Comparison of ENCODE assay signal across 13 cellular contexts in genomic region chr12:98741615-98742265, GRCh38.
DNase-seq lines count a peak whose midpoint lies in the region; ATAC-seq, FAIRE-seq and TF ChIP-seq lines count a peak whose summit lies in the region.
"Had no signal": no experiment of that assay in that cellular context is flagged by ENCODE, and none has a peak within 500 bp of the region (broad histone marks: within the 10 kb centered on the region; RNA-seq: fewer than 3 reads in every experiment).

No MANE protein-coding gene starts in this region.

- DNase-seq in activated T-cell treated with anti-CD3 and anti-CD28 coated beads for 48 hours (ENCODE audit: low read depth) (peak; percentile 46), NCI-H2227 treated with DMSO at 0.1 percent for 48 hours (lab: John Stamatoyannopoulos, UW) (peak; percentile 75), astrocyte (ENCODE audit: low read depth) (no peak), ACHN (no peak), RPMI8226 (no peak)
- DNase-seq in activated T-cell treated with anti-CD3 and anti-CD28 coated beads, Interleukin-2, amount 50 U/mL, for 1 hour = no peak
- DNase-seq in stimulated activated effector memory CD8-positive, alpha-beta T cell treated with anti-CD3 and anti-CD28 coated beads, Interleukin-12 subunit alpha, Interleukin-12 subunit beta, amount 100 ng/mL, for 72 hours (ENCODE audit: low spot score in 2 of 2) = peak in 1 of 2 donors; percentile 15
- DNase-seq: NCI-H2029 treated with DMSO at 0.1 percent for 48 hours, posterior cingulate gyrus, tibial artery had no signal

- no peak for TF ChIP-seq CTCF in astrocyte (IDR thresholded peaks at IDR 0.05; ENCODE audit: insufficient read depth, low read depth, low read length)

- no peak for FAIRE-seq in astrocyte (lab: Jason Lieb, UNC)

- H3K4me3 ChIP-seq in astrocyte (ENCODE audit: insufficient read depth, low read depth, low read length) = no peak overlapping the region
- H3K4me3 ChIP-seq: BLaER1, tibial artery had no signal

- peaks cover 5% of the 10 kb centered on the region for H3K9me3 Mint-ChIP-seq in astrocyte (ENCODE audit: unreplicated experiment)
- no peaks in the 10 kb centered on the region for H3K9me3 Mint-ChIP-seq in stimulated activated effector memory CD8-positive, alpha-beta T cell treated with anti-CD3 and anti-CD28 coated beads, Interleukin-12 subunit alpha, Interleukin-12 subunit beta, amount 100 ng/mL, for 72 hours

- no peaks in the 10 kb centered on the region for H3K79me2 ChIP-seq in astrocyte (ENCODE audit: insufficient read depth, low read length)

- H3K9ac ChIP-seq in astrocyte (ENCODE audit: low read length) = no peak overlapping the region
- H3K9ac ChIP-seq: BLaER1 had no signal

- H3K9me3 ChIP-seq in astrocyte (ENCODE audit: insufficient read depth, low read depth, low read length) = no peaks in the 10 kb centered on the region
- H3K9me3 ChIP-seq: BLaER1, tibial artery had no signal

- peaks cover 29% of the 10 kb centered on the region for H3K4me1 ChIP-seq in astrocyte (ENCODE audit: insufficient read depth, low read length)
- H3K4me1 ChIP-seq: BLaER1 had no signal

- H2AFZ ChIP-seq in astrocyte (ENCODE audit: low read depth, low read length) = no peak overlapping the region

- H3K4me2 ChIP-seq in astrocyte (ENCODE audit: low read length) = peak overlapping the region; percentile 39
- H3K4me2 ChIP-seq: BLaER1 had no signal

- no peaks in the 10 kb centered on the region for H3K27me3 ChIP-seq in astrocyte (ENCODE audit: insufficient read depth, low read length)
- H3K27me3 ChIP-seq: BLaER1, tibial artery had no signal

- peak overlapping the region; percentile 6 for H3K4me3 Mint-ChIP-seq in astrocyte (ENCODE audit: unreplicated experiment)
- peak overlapping the region; percentile 48 for H3K4me3 Mint-ChIP-seq in stimulated activated effector memory CD8-positive, alpha-beta T cell treated with anti-CD3 and anti-CD28 coated beads, Interleukin-12 subunit alpha, Interleukin-12 subunit beta, amount 100 ng/mL, for 72 hours

- peaks cover 16% of the 10 kb centered on the region for H3K4me1 Mint-ChIP-seq in astrocyte (ENCODE audit: low read depth, unreplicated experiment)
- H3K4me1 Mint-ChIP-seq in stimulated activated effector memory CD8-positive, alpha-beta T cell treated with anti-CD3 and anti-CD28 coated beads, Interleukin-12 subunit alpha, Interleukin-12 subunit beta, amount 100 ng/mL, for 72 hours = peaks cover 39% of the 10 kb centered on the region

- H3K27me3 Mint-ChIP-seq in astrocyte (ENCODE audit: low read depth, unreplicated experiment) = peaks cover 8% of the 10 kb centered on the region

- H4K20me1 ChIP-seq in astrocyte (ENCODE audit: insufficient read depth, low read length) = no peaks in the 10 kb centered on the region
- H4K20me1 ChIP-seq: BLaER1 had no signal

- H3K36me3 ChIP-seq in astrocyte (ENCODE audit: insufficient read depth, low read length) = no peaks in the 10 kb centered on the region
- H3K36me3 ChIP-seq: tibial artery had no signal

- no peak overlapping the region for H3K27ac ChIP-seq in astrocyte (ENCODE audit: low read depth, low read length)
- H3K27ac ChIP-seq: BLaER1, tibial artery had no signal

- peaks cover 2% of the 10 kb centered on the region for H3K36me3 Mint-ChIP-seq in astrocyte (ENCODE audit: low read depth, unreplicated experiment)
- H3K36me3 Mint-ChIP-seq in stimulated activated effector memory CD8-positive, alpha-beta T cell treated with anti-CD3 and anti-CD28 coated beads, Interleukin-12 subunit alpha, Interleukin-12 subunit beta, amount 100 ng/mL, for 72 hours = no peaks in the 10 kb centered on the region

- no peak overlapping the region for H3K27ac Mint-ChIP-seq in astrocyte (ENCODE audit: unreplicated experiment)
- peak overlapping the region; percentile 80 for H3K27ac Mint-ChIP-seq in stimulated activated effector memory CD8-positive, alpha-beta T cell treated with anti-CD3 and anti-CD28 coated beads, Interleukin-12 subunit alpha, Interleukin-12 subunit beta, amount 100 ng/mL, for 72 hours

- ATAC-seq in stimulated activated effector memory CD8-positive, alpha-beta T cell treated with anti-CD3 and anti-CD28 coated beads, Interleukin-12 subunit alpha, Interleukin-12 subunit beta, amount 100 ng/mL, for 72 hours = peak; percentile 83
- ATAC-seq in HG02840 (IDR thresholded peaks at IDR 0.05; ENCODE audit: low FRiP score, unreplicated experiment) = no peak
- ATAC-seq: Right ventricle myocardium inferior had no signal

- in situ Hi-C loops in ACHN (cut with HindIII; ENCODE audit: low pct_ligation_motif_present, low pct_unique_long_range_greater_than_20kb, low sequenced_read_pairs) = no loop called here

Comparison
In these comparisons a context has a peak if more than half of its experiments do, and no peak if none do; other contexts are left out.
1. DNase-seq: peak in activated T-cell treated with anti-CD3 and anti-CD28 coated beads for 48 hours (single experiment) and NCI-H2227 treated with DMSO at 0.1 percent for 48 hours (single experiment); none in activated T-cell treated with anti-CD3 and anti-CD28 coated beads, Interleukin-2, amount 50 U/mL, for 1 hour (single experiment), astrocyte (single experiment), ACHN (single experiment) and RPMI8226 (single experiment).